8 cellular contexts compared by ENCODE assay signal in the genomic region with DNA sequence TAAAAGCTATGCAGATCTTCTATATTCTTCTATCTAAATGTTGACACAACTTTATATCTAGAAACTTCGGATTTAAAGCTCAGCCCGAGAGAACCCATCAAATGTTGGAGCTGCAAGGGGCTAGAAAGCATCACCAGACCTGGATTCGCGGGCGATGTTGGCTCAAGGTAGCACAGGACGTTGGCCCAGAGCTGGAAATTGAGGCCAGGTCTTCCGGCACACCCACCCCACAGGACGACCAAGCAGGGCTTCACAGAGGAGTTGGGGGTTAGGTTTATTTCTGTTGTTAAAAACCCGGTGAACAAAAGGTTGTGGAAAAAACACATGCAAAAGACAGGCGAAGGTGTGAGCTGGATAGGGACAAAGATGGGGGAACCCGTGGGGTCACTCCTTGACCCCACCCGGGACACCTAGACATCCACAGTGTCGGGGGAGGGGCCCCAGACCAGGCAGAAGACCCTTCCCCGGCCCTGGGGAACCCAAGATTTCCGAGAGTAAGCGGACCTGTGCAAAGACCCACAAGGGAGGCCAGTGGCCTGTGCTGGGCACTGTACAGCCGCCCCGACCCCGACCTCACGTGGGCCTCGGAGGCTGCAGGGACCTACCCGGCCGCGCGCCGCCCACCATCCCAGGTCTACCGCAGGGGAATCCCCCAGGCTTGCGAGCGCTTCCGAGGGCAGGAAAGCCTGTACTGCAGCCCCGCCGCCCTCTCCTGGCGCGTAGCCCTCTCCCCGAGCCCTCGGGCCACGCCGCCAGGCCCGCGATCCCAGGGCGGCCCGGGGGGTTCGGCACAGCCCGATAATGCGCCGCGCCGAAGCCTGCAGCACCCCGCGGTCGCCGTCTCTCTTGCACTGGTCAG. TPM values are rescaled to one million over a fixed set of nuclear protein-coding genes. Genes with fewer than 3 reads are reported as not detected.
A peak's percentile ranks its signal among the peaks of the same experiment; 100 is the strongest.
DNase-seq lines count a peak whose midpoint lies in the region; ATAC-seq and TF ChIP-seq lines count a peak whose summit lies in the region.

No MANE protein-coding gene starts in this region.

- DNase-seq in T-helper 1 cell (peak; percentile 40 to 64 (median 50)), MCF 10A (ENCODE audit: unreplicated experiment) (no peak), left kidney (ENCODE audit: low read depth, low spot score) (peak; percentile 76), foreskin melanocyte (no peak)
- DNase-seq in stimulated activated CD4-positive, alpha-beta T cell treated with anti-CD3 and anti-CD28 coated beads, TNF-alpha, amount 100 ng/mL, for 1 hour (ENCODE audit: low read depth in 3 of 3, low spot score in 1 of 3): peak; percentile 27 to 55 (median 36)

- TF ChIP-seq CTCF in MCF 10A (IDR thresholded peaks at IDR 0.05; ENCODE audit: unreplicated experiment): no peak

- CTCF ChIA-PET in MCF 10A (lab: Yijun Ruan, JAX): interaction anchor here (0.6 to 1.7 kb wide), 11 partner anchors 10 to 240 kb away, joined by 3 to 5 read pairs (median 3); partner anchors contain the start of gene OST4

- peak overlapping the region; percentile 84 for H3K27ac Mint-ChIP-seq in MCF 10A (ENCODE audit: low read depth, unreplicated experiment)

- H3K4me3 Mint-ChIP-seq in MCF 10A (ENCODE audit: unreplicated experiment): peak overlapping the region; percentile 93

- intact Hi-C loops in MCF 10A (cut with micrococcal nuclease): loop anchor here (1.0 to 2.0 kb wide), 3 partner anchors 17 to 88 kb away; partner anchors contain the start of genes KHK and TMEM214

- no peaks in the 10 kb centered on the region for H3K27me3 Mint-ChIP-seq in MCF 10A (ENCODE audit: insufficient read depth, unreplicated experiment)

- BruUV-seq in MCF 10A (replicated peaks; lab: Mats Ljungman, UMichigan): no TSS peak

- POLR2A ChIA-PET in MCF 10A (lab: Yijun Ruan, JAX): interaction anchor here (0.7 to 9.2 kb wide), 12 partner anchors 10 to 1471 kb away, joined by 3 to 175 read pairs (median 8); partner anchors contain the start of genes GTF3C2, MPV17, OST4 and TMEM214

- peaks cover 30% of the 10 kb centered on the region for H3K36me3 Mint-ChIP-seq in MCF 10A (ENCODE audit: insufficient read depth, unreplicated experiment)

- no peaks in the 10 kb centered on the region for H3K4me1 Mint-ChIP-seq in MCF 10A (ENCODE audit: insufficient read depth, unreplicated experiment)

- H3K9me3 Mint-ChIP-seq in MCF 10A (ENCODE audit: unreplicated experiment): no peaks in the 10 kb centered on the region

- TF ChIP-seq POLR2A in GM18505 (IDR thresholded peaks at IDR 0.05; ENCODE audit: borderline replicate concordance, extremely low read depth, insufficient read depth, insufficient read length): no peak

- ATAC-seq in GM18505 (IDR thresholded peaks at IDR 0.05; ENCODE audit: unreplicated experiment) (peak; percentile 24), HG02870 (IDR thresholded peaks at IDR 0.05; ENCODE audit: unreplicated experiment) (peak; percentile 19), GM19328 (IDR thresholded peaks at IDR 0.05; ENCODE audit: unreplicated experiment) (no peak)

RNA-seq across cellular contexts. Expression of gene AGBL5, which starts 1.8 kb away (rescaled TPM):
- total RNA-seq in MCF 10A (2022): 18.9 and 22.7 TPM in 2 replicates

RNA-seq across cellular contexts. Expression of gene TMEM214, which starts 16.9 kb away (rescaled TPM):
- 118 and 138 TPM in 2 replicates for total RNA-seq in MCF 10A (2022)

RNA-seq across cellular contexts. Expression of gene OST4, which starts 21.8 kb away (rescaled TPM):
- total RNA-seq in MCF 10A (2022): 257 and 340 TPM in 2 replicates

RNA-seq across cellular contexts. Expression of gene EMILIN1, which starts 28.8 kb away (rescaled TPM):
- 0.20 and 0.21 TPM in 2 replicates for total RNA-seq in MCF 10A (2022)

RNA-seq across cellular contexts. Expression of gene KHK, which starts 36.9 kb away (rescaled TPM):
- total RNA-seq in MCF 10A (2022): 1.7 and 2.6 TPM in 2 replicates

Comparison
In these comparisons a context has a peak if more than half of its experiments do, and no peak if none do; other contexts are left out.
1. DNase-seq: peak in T-helper 1 cell (5 of 5), left kidney (single experiment) and stimulated activated CD4-positive, alpha-beta T cell treated with anti-CD3 and anti-CD28 coated beads, TNF-alpha, amount 100 ng/mL, for 1 hour (3 of 3); none in MCF 10A (single experiment) and foreskin melanocyte (single experiment).